ENCODE assay signal across 12 cellular contexts in genomic region chr5:150401376-150402201, GRCh38. TPM values are rescaled to one million over a fixed set of nuclear protein-coding genes. Genes with fewer than 3 reads are reported as not detected.
DNase-seq lines count a peak whose midpoint lies in the region; ATAC-seq, FAIRE-seq and TF ChIP-seq lines count a peak whose summit lies in the region.
"Had no signal": no experiment of that assay in that cellular context is flagged by ENCODE, and none has a peak within 500 bp of the region (broad histone marks: within the 10 kb centered on the region; RNA-seq: fewer than 3 reads in every experiment).

No MANE protein-coding gene starts in this region.

- TF ChIP-seq CTCF in Calu3 (IDR thresholded peaks at IDR 0.05; ENCODE audit: unreplicated experiment) (no peak), natural killer cell (IDR thresholded peaks at IDR 0.05) (no peak), type B pancreatic cell (conservative IDR thresholded peaks at IDR 0.05) (no peak)

- no peak overlapping the region for H3K27ac ChIP-seq in substantia nigra (ENCODE audit: low read depth, low read length, poor library complexity, severe bottlenecking)

- H3K4me3 Mint-ChIP-seq in Calu3 (ENCODE audit: low read depth, unreplicated experiment) (no peak overlapping the region), natural killer cell (peak overlapping the region; percentile 60), type B pancreatic cell (no peak overlapping the region)

- H3K27ac Mint-ChIP-seq in Calu3 (ENCODE audit: unreplicated experiment) (peak overlapping the region; percentile 46), natural killer cell (peak overlapping the region; percentile 74 to 84), type B pancreatic cell (no peak overlapping the region)
- peak overlapping the region; percentile 31 to 87 for H3K27ac Mint-ChIP-seq in activated naive CD4-positive, alpha-beta T cell treated with anti-CD3 and anti-CD28 coated beads, Interleukin-2, amount 50 U/mL, for 72 hours

- DNase-seq in Calu3 (no peak), GM19239 (ENCODE audit: insufficient read length, low spot score) (no peak), natural killer cell (no peak), type B pancreatic cell (ENCODE audit: extremely low spot score, unreplicated experiment) (no peak), substantia nigra (lab: John Stamatoyannopoulos, UW) (no peak)
- no peak for DNase-seq in activated naive CD4-positive, alpha-beta T cell treated with anti-CD3 and anti-CD28 coated beads, Interleukin-2, amount 50 U/mL, for 72 hours (ENCODE audit: low spot score in 2 of 2)
- no peak for DNase-seq in stimulated activated CD8-positive, alpha-beta memory T cell treated with anti-CD3 and anti-CD28 coated beads, Interleukin-4, amount 100 ng/mL, for 48 hours
- DNase-seq: GF-D8, left colon, NCI-H510A had no signal

- H3K36me3 Mint-ChIP-seq in Calu3 (ENCODE audit: insufficient read depth, unreplicated experiment) (peaks cover 67% of the 10 kb centered on the region), natural killer cell (no peaks in the 10 kb centered on the region), type B pancreatic cell (peaks cover 26% of the 10 kb centered on the region)
- H3K36me3 Mint-ChIP-seq in activated naive CD4-positive, alpha-beta T cell treated with anti-CD3 and anti-CD28 coated beads, Interleukin-2, amount 50 U/mL, for 72 hours = peaks cover under 1 to 12% of the 10 kb centered on the region in 2 donors

- BruUV-seq in Calu3 (replicated peaks; lab: Mats Ljungman, UMichigan) = TSS peak; percentile 97

- FAIRE-seq in GM19239 (lab: Jason Lieb, UNC) = peak; percentile 33
- FAIRE-seq: endothelial cell of umbilical vein had no signal

- ATAC-seq in activated naive CD4-positive, alpha-beta T cell treated with anti-CD3 and anti-CD28 coated beads, Interleukin-2, amount 50 U/mL, for 72 hours = no peak
- ATAC-seq in natural killer cell = no peak
- no peak for ATAC-seq in GM19467 (IDR thresholded peaks at IDR 0.05; ENCODE audit: unreplicated experiment)
- ATAC-seq: left colon had no signal

- intact Hi-C loops in Calu3 (cut with micrococcal nuclease; ENCODE audit: unreplicated experiment) = no loop called here
- intact Hi-C loops in natural killer cell (cut with micrococcal nuclease) = no loop called here

- CTCF ChIA-PET in Calu3 (lab: Charles Lee) = no interaction called here

- H3K4me1 Mint-ChIP-seq in Calu3 (ENCODE audit: low read depth, unreplicated experiment) (no peaks in the 10 kb centered on the region), natural killer cell (peaks cover 16 to 21% of the 10 kb centered on the region in 2 donors), type B pancreatic cell (ENCODE audit: unreplicated experiment) (peaks cover 3% of the 10 kb centered on the region)

- H3K27me3 Mint-ChIP-seq in Calu3 (ENCODE audit: unreplicated experiment) (no peaks in the 10 kb centered on the region), natural killer cell (ENCODE audit: low read depth in 2 of 2) (no peaks in the 10 kb centered on the region), type B pancreatic cell (no peaks in the 10 kb centered on the region)

- H3K9me3 Mint-ChIP-seq in Calu3 (ENCODE audit: low read depth, unreplicated experiment) (no peaks in the 10 kb centered on the region), natural killer cell (no peaks in the 10 kb centered on the region), type B pancreatic cell (no peaks in the 10 kb centered on the region)
- no peaks in the 10 kb centered on the region for H3K9me3 Mint-ChIP-seq in activated naive CD4-positive, alpha-beta T cell treated with anti-CD3 and anti-CD28 coated beads, Interleukin-2, amount 50 U/mL, for 72 hours

RNA-seq across cellular contexts. Expression of gene CD74, which starts 11.1 kb away (rescaled TPM):
- total RNA-seq in Calu3 (2022) (773 and 1,091 TPM in 2 replicates), natural killer cell (100 to 1,000 TPM; 550 to 913 (median 748) TPM), type B pancreatic cell (ENCODE audit: low replicate concordance) (24.9 and 37.2 TPM in 2 replicates)
- total RNA-seq in activated naive CD4-positive, alpha-beta T cell treated with anti-CD3 and anti-CD28 coated beads, Interleukin-2, amount 50 U/mL, for 72 hours = 100 to 1,000 TPM; 249 to 277 TPM

RNA-seq across cellular contexts. Expression of gene TCOF1, which starts 44.1 kb away (rescaled TPM):
- total RNA-seq in Calu3 (2022) = 96.1 and 106 TPM in 2 replicates
- 10 to 100 TPM; 91.9 to 94.4 TPM for total RNA-seq in activated naive CD4-positive, alpha-beta T cell treated with anti-CD3 and anti-CD28 coated beads, Interleukin-2, amount 50 U/mL, for 72 hours
- total RNA-seq in natural killer cell = 10 to 100 TPM; 51.5 to 62.6 (median 51.7) TPM
- 42.6 and 65.3 TPM in 2 replicates for total RNA-seq in type B pancreatic cell (ENCODE audit: low replicate concordance)

RNA-seq across cellular contexts. Expression of gene RPS14, which starts 48.0 kb away (rescaled TPM):
- 2,194 and 2,330 TPM in 2 replicates for total RNA-seq in Calu3 (2022)
- total RNA-seq in activated naive CD4-positive, alpha-beta T cell treated with anti-CD3 and anti-CD28 coated beads, Interleukin-2, amount 50 U/mL, for 72 hours = 1,000 to 10,000 TPM; 2,876 to 3,412 TPM
- total RNA-seq in natural killer cell = 1,000 to 10,000 TPM; 1,744 to 2,278 (median 2,016) TPM
- 2,469 and 2,543 TPM in 2 replicates for total RNA-seq in type B pancreatic cell (ENCODE audit: low replicate concordance)
